In genomic region chr13:77697208-77698103, GRCh38 we compare ENCODE assay signal across 8 cellular contexts.
A peak's percentile ranks its signal among the peaks of the same experiment; 100 is the strongest.
DNase-seq lines count a peak whose midpoint lies in the region; ATAC-seq lines count a peak whose summit lies in the region.

Gene SLAIN1, plus strand, starts transcription at chr13:77697687. Its CDS starts 227 bp downstream, at chr13:77697914.

- no peaks in the 10 kb centered on the region for H3K9me3 ChIP-seq in BLaER1 treated with 17β-estradiol and CSF1 and Interleukin-3, amounts not matched to agents 10 nM and 100 nM (replicated peaks in 1 of 11)

- H3K27me3 ChIP-seq in BLaER1 treated with 17β-estradiol and CSF1 and Interleukin-3, amounts not matched to agents 10 nM and 100 nM = peaks cover 0 to 22% (median 17%) of the 10 kb centered on the region in 11 experiments; a peak in 16 of 22 replicates

- H4K20me1 ChIP-seq in BLaER1 treated with 17β-estradiol and CSF1 and Interleukin-3, amounts not matched to agents 10 nM and 100 nM = peaks cover 0 to 33% (median 0%) of the 10 kb centered on the region in 11 experiments; a peak in 5 of 22 replicates

- peak within 1 kb of the TSS; percentile 81 to 97 (median 92) for H3K4me2 ChIP-seq in BLaER1 treated with 17β-estradiol and CSF1 and Interleukin-3, amounts not matched to agents 10 nM and 100 nM

- H3K4me1 ChIP-seq in BLaER1 treated with 17β-estradiol and CSF1 and Interleukin-3, amounts not matched to agents 10 nM and 100 nM = peaks cover 7 to 38% (median 27%) of the 10 kb centered on the region in 10 experiments

- H3K4me1 Mint-ChIP-seq in effector memory CD8-positive, alpha-beta T cell (ENCODE audit: low read depth in 2 of 2) = peaks cover 22 to 37% of the 10 kb centered on the region in 2 donors

- H3K4me3 Mint-ChIP-seq in effector memory CD8-positive, alpha-beta T cell = peak within 1 kb of the TSS; percentile 94 to 97

- no peaks in the 10 kb centered on the region for H3K9me3 Mint-ChIP-seq in effector memory CD8-positive, alpha-beta T cell

- H3K4me3 ChIP-seq in BLaER1 treated with 17β-estradiol and CSF1 and Interleukin-3, amounts not matched to agents 10 nM and 100 nM = peak within 1 kb of the TSS; percentile 82 to 99 (median 95)

- ATAC-seq in GM19328 (IDR thresholded peaks at IDR 0.05; ENCODE audit: unreplicated experiment) (peak; percentile 61), HG03521 (IDR thresholded peaks at IDR 0.05; ENCODE audit: unreplicated experiment) (peak; percentile 66)
- ATAC-seq in effector memory CD8-positive, alpha-beta T cell (replicated peaks) = peak; percentile 80

- no peaks in the 10 kb centered on the region for H3K36me3 ChIP-seq in BLaER1 treated with 17β-estradiol and CSF1 and Interleukin-3, amounts not matched to agents 10 nM and 100 nM

- DNase-seq in NCI-H82 treated with DMSO at 0.1 percent for 48 hours (lab: John Stamatoyannopoulos, UW; ENCODE audit: unreplicated experiment) (peak; percentile 79), midbrain (lab: John Stamatoyannopoulos, UW) (peak; percentile 91)
- DNase-seq in activated CD8-positive, alpha-beta memory T cell treated with anti-CD3 and anti-CD28 coated beads for 1 hour (ENCODE audit: extremely low read depth in 1 of 2, low read depth in 1 of 2) = peak; percentile 66 to 73
- DNase-seq in effector memory CD8-positive, alpha-beta T cell = peak; percentile 74 to 82 (median 79)
- peak; percentile 65 to 73 for DNase-seq in stimulated activated CD8-positive, alpha-beta memory T cell treated with anti-CD3 and anti-CD28 coated beads, Interleukin-2, amount 100 ng/mL, for 1 hour (ENCODE audit: low read depth in 2 of 2)

- H3K27ac Mint-ChIP-seq in effector memory CD8-positive, alpha-beta T cell = peak within 1 kb of the TSS; percentile 86 to 95

- no peaks in the 10 kb centered on the region for H3K27me3 Mint-ChIP-seq in effector memory CD8-positive, alpha-beta T cell

- H3K27ac ChIP-seq in BLaER1 treated with 17β-estradiol and CSF1 and Interleukin-3, amounts not matched to agents 10 nM and 100 nM = peak within 1 kb of the TSS in 10 of 11 experiments; percentile 46 to 81 (median 74); a peak in 20 of 22 replicates

- peak within 1 kb of the TSS; percentile 72 to 85 (median 83) for H3K9ac ChIP-seq in BLaER1 treated with 17β-estradiol and CSF1 and Interleukin-3, amounts not matched to agents 10 nM and 100 nM

- H3K36me3 Mint-ChIP-seq in effector memory CD8-positive, alpha-beta T cell (ENCODE audit: insufficient read depth) = peaks cover 14% of the 10 kb centered on the region

Comparison
In these comparisons a context has a peak if more than half of its experiments do, and no peak if none do; other contexts are left out.
1. Peak in every context shown above with its lines: DNase-seq, ATAC-seq, H3K4me3 ChIP-seq and H3K27ac ChIP-seq.